11 cellular contexts compared by ENCODE assay signal in genomic region chr15:63473007-63473748, GRCh38. TPM values are rescaled to one million over a fixed set of nuclear protein-coding genes. Genes with fewer than 3 reads are reported as not detected.
DNase-seq lines count a peak whose midpoint lies in the region; ATAC-seq, FAIRE-seq and TF ChIP-seq lines count a peak whose summit lies in the region.
"Had no signal": no experiment of that assay in that cellular context is flagged by ENCODE, and none has a peak within 500 bp of the region (broad histone marks: within the 10 kb centered on the region; RNA-seq: fewer than 3 reads in every experiment).

No MANE protein-coding gene starts in this region.

- no peak overlapping the region for H3K4me3 ChIP-seq in CD4-positive, CD25-positive, alpha-beta regulatory T cell (ENCODE audit: low read depth, low read length)
- H3K4me3 ChIP-seq in neuronal stem cell (ENCODE audit: low read length in 2 of 2), result no peak overlapping the region
- H3K4me3 ChIP-seq: SJSA1 had no signal

- H3K4me1 Mint-ChIP-seq in CD4-positive, CD25-positive, alpha-beta regulatory T cell, result peaks cover 8 to 51% (median 29%) of the 10 kb centered on the region in 4 donors
- H3K4me1 Mint-ChIP-seq in effector memory CD8-positive, alpha-beta T cell (ENCODE audit: low read depth in 2 of 2), result peaks cover 10 to 17% of the 10 kb centered on the region in 2 donors

- no peak overlapping the region for H3K27ac ChIP-seq in CD4-positive, CD25-positive, alpha-beta regulatory T cell (ENCODE audit: insufficient read depth, low read length, poor library complexity, severe bottlenecking)
- H3K27ac ChIP-seq in neuronal stem cell (replicated peaks; ENCODE audit: low read length), result no peak overlapping the region
- H3K27ac ChIP-seq: HL-60, SJSA1 had no signal

- DNase-seq in CD4-positive, CD25-positive, alpha-beta regulatory T cell, result no peak
- no peak for DNase-seq in effector memory CD8-positive, alpha-beta T cell
- DNase-seq in H54 (ENCODE audit: insufficient read length, low spot score), result no peak
- DNase-seq in stimulated activated CD4-positive, alpha-beta T cell treated with anti-CD3 and anti-CD28 coated beads, Interleukin-2, amount 100 ng/mL, for 48 hours, result no peak
- DNase-seq in neuronal stem cell (ENCODE audit: low spot score), result no peak
- DNase-seq: amygdala had no signal

- ATAC-seq in CD4-positive, CD25-positive, alpha-beta regulatory T cell (ENCODE audit: low read depth in 2 of 2), result peak in 1 of 2 donors; percentile 22
- peak; percentile 31 for ATAC-seq in GM19035 (IDR thresholded peaks at IDR 0.05; ENCODE audit: unreplicated experiment)
- peak; percentile 34 for ATAC-seq in HG03521 (IDR thresholded peaks at IDR 0.05; ENCODE audit: unreplicated experiment)
- ATAC-seq in effector memory CD8-positive, alpha-beta T cell (replicated peaks), result peak; percentile 54
- ATAC-seq in GM19463 (IDR thresholded peaks at IDR 0.05; ENCODE audit: unreplicated experiment), result no peak

- FAIRE-seq in H54 (lab: Jason Lieb, UNC), result no peak

- H3K14ac ChIP-seq in neuronal stem cell (ENCODE audit: low read length), result no peak overlapping the region

- no peak overlapping the region for H3K4me2 ChIP-seq in neuronal stem cell (ENCODE audit: insufficient read depth, low read length, poor library complexity, severe bottlenecking)

- no peaks in the 10 kb centered on the region for H3K27me3 ChIP-seq in CD4-positive, CD25-positive, alpha-beta regulatory T cell (ENCODE audit: control insufficient read depth, insufficient read depth, low read length)
- no peaks in the 10 kb centered on the region for H3K27me3 ChIP-seq in neuronal stem cell (ENCODE audit: control insufficient read depth in 3 of 3, insufficient read depth in 3 of 3, low read depth in 1 of 3, low read length in 3 of 3)
- H3K27me3 ChIP-seq: SJSA1 had no signal

- no peaks in the 10 kb centered on the region for H3K36me3 Mint-ChIP-seq in CD4-positive, CD25-positive, alpha-beta regulatory T cell
- no peaks in the 10 kb centered on the region for H3K36me3 Mint-ChIP-seq in effector memory CD8-positive, alpha-beta T cell (ENCODE audit: insufficient read depth)

- no peak overlapping the region for H2BK12ac ChIP-seq in neuronal stem cell (ENCODE audit: low read length)

- H3K4ac ChIP-seq in neuronal stem cell (ENCODE audit: low read length), result no peak overlapping the region

- WGBS in neuronal stem cell (ENCODE audit: extremely low coverage in 2 of 2, insufficient read length in 2 of 2, insufficient replicate concordance in 1 of 2), 2 donors, result no CpG with 5 or more reads among the region's 9 CpGs

- peak overlapping the region; percentile 80 to 97 (median 89) for H3K27ac Mint-ChIP-seq in CD4-positive, CD25-positive, alpha-beta regulatory T cell
- H3K27ac Mint-ChIP-seq in effector memory CD8-positive, alpha-beta T cell, result peak overlapping the region in 1 of 2 donors; percentile 70

- H2BK5ac ChIP-seq in neuronal stem cell (ENCODE audit: low read length), result no peak overlapping the region

- no peak overlapping the region for H2BK15ac ChIP-seq in neuronal stem cell (ENCODE audit: low read length)

- no peaks in the 10 kb centered on the region for H3K9me3 Mint-ChIP-seq in CD4-positive, CD25-positive, alpha-beta regulatory T cell
- no peaks in the 10 kb centered on the region for H3K9me3 Mint-ChIP-seq in effector memory CD8-positive, alpha-beta T cell

- no peak overlapping the region for H2AFZ ChIP-seq in neuronal stem cell (ENCODE audit: low read length)

- no peak overlapping the region for H3K23ac ChIP-seq in neuronal stem cell (ENCODE audit: low read depth, low read length, poor library complexity)

- H3K9me3 ChIP-seq in CD4-positive, CD25-positive, alpha-beta regulatory T cell (ENCODE audit: control insufficient read depth in 2 of 2, low read length in 2 of 2), result no peaks in the 10 kb centered on the region
- H3K9me3 ChIP-seq in neuronal stem cell (replicated peaks in 1 of 2; ENCODE audit: control insufficient read depth in 2 of 2, insufficient read depth in 1 of 2, low read depth in 1 of 2, low read length in 2 of 2), result no peaks in the 10 kb centered on the region
- H3K9me3 ChIP-seq: SJSA1 had no signal

- H3K9ac ChIP-seq in neuronal stem cell (ENCODE audit: low read depth, low read length, poor library complexity), result no peak overlapping the region

- no peaks in the 10 kb centered on the region for H3K36me3 ChIP-seq in CD4-positive, CD25-positive, alpha-beta regulatory T cell (ENCODE audit: control insufficient read depth, insufficient read depth, low read length)
- H3K36me3 ChIP-seq in neuronal stem cell (replicated peaks in 1 of 2; ENCODE audit: control insufficient read depth in 2 of 2, insufficient read depth in 2 of 2, low read length in 2 of 2), result no peaks in the 10 kb centered on the region
- H3K36me3 ChIP-seq: SJSA1 had no signal

- peaks cover 16% of the 10 kb centered on the region for H3K4me1 ChIP-seq in CD4-positive, CD25-positive, alpha-beta regulatory T cell (ENCODE audit: control insufficient read depth, insufficient read depth, low read length, poor library complexity, severe bottlenecking)
- peaks cover 13 to 20% of the 10 kb centered on the region in 2 donors for H3K4me1 ChIP-seq in neuronal stem cell (ENCODE audit: control insufficient read depth in 2 of 2, insufficient read depth in 1 of 2, low read depth in 1 of 2, low read length in 2 of 2)

- H2BK120ac ChIP-seq in neuronal stem cell (ENCODE audit: low read depth, low read length), result no peak overlapping the region

- H3K79me1 ChIP-seq in neuronal stem cell (ENCODE audit: low read depth, low read length), result no peaks in the 10 kb centered on the region

- H2AK5ac ChIP-seq in neuronal stem cell (ENCODE audit: low read depth, low read length), result no peak overlapping the region

- H4K8ac ChIP-seq in neuronal stem cell (ENCODE audit: low read depth, low read length), result no peak overlapping the region

- no peak overlapping the region for H3K18ac ChIP-seq in neuronal stem cell (ENCODE audit: low read length)

- no peak overlapping the region for H4K91ac ChIP-seq in neuronal stem cell (ENCODE audit: low read depth, low read length, poor library complexity)

- H3K4me3 Mint-ChIP-seq in CD4-positive, CD25-positive, alpha-beta regulatory T cell, result no peak overlapping the region
- H3K4me3 Mint-ChIP-seq in effector memory CD8-positive, alpha-beta T cell, result no peak overlapping the region

- no peaks in the 10 kb centered on the region for H3K27me3 Mint-ChIP-seq in CD4-positive, CD25-positive, alpha-beta regulatory T cell
- no peaks in the 10 kb centered on the region for H3K27me3 Mint-ChIP-seq in effector memory CD8-positive, alpha-beta T cell

- no peak for TF ChIP-seq POLR2A in H54 (IDR thresholded peaks at IDR 0.05; ENCODE audit: low read depth, low read length)

RNA-seq across cellular contexts. Expression of gene USP3, which starts 31.2 kb away (rescaled TPM):
- total RNA-seq in CD4-positive, CD25-positive, alpha-beta regulatory T cell, result 223 TPM
- 10 to 100 TPM; 49.5 to 57.2 (median 55.3) TPM for polyA plus RNA-seq in CD4-positive, CD25-positive, alpha-beta regulatory T cell
- 45.2 TPM for polyA plus RNA-seq in neuronal stem cell (2013, experiment 1 of 2)
- polyA plus RNA-seq in neuronal stem cell (2013, experiment 2 of 2), result 48.2 TPM
